ENCODE assay signal across 1 cellular context in genomic region chr4:102827674-102828496, GRCh38.
TF ChIP-seq lines count a peak whose summit lies in the region.

No MANE protein-coding gene starts in this region.

TF ChIP-seq in HepG2, 621 proteins besides CTCF, POLR2A, EP300 and RAD21 (continued from another document and continues in another):
- TF ChIP-seq, protein P1, sequence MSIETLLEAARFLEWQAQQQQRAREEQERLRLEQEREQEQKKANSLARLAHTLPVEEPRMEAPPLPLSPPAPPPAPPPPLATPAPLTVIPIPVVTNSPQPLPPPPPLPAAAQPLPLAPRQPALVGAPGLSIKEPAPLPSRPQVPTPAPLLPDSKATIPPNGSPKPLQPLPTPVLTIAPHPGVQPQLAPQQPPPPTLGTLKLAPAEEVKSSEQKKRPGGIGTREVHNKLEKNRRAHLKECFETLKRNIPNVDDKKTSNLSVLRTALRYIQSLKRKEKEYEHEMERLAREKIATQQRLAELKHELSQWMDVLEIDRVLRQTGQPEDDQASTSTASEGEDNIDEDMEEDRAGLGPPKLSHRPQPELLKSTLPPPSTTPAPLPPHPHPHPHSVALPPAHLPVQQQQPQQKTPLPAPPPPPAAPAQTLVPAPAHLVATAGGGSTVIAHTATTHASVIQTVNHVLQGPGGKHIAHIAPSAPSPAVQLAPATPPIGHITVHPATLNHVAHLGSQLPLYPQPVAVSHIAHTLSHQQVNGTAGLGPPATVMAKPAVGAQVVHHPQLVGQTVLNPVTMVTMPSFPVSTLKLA (IDR thresholded peaks at IDR 0.05) = peak; percentile 48
- TF ChIP-seq SRSF4 (IDR thresholded peaks at IDR 0.05; ENCODE audit: low read depth, low read length, poor library complexity, severe bottlenecking) (no peak), ZNF773 (CRISPR knock-in tag; IDR thresholded peaks at IDR 0.05; ENCODE audit: borderline replicate concordance) (no peak), KMT2B (CRISPR knock-in tag; IDR thresholded peaks at IDR 0.05) (no peak; the same call in 1 of the 2 replicates), FOXC1 (CRISPR knock-in tag; IDR thresholded peaks at IDR 0.05; ENCODE audit: borderline replicate concordance) (peak; percentile 75; the same call in 1 of the 2 replicates), TCF12 (IDR thresholded peaks at IDR 0.05) (no peak), TCF12 (CRISPR knock-in tag; IDR thresholded peaks at IDR 0.05) (peak; percentile 79; the same call in 1 of the 2 replicates), HMG20B (CRISPR knock-in tag; conservative IDR thresholded peaks at IDR 0.05) (peak; percentile 27; the same call in 1 of the 2 replicates), ZNF564 (CRISPR knock-in tag; IDR thresholded peaks at IDR 0.05) (0 out of 2 replicates have a peak, but pooled peaks have one; percentile 59), PHB2 (IDR thresholded peaks at IDR 0.05; ENCODE audit: partially characterized antibody) (no peak), FOXA1 (IDR thresholded peaks at IDR 0.05) (no peak), FOXA1 (CRISPR knock-in tag; IDR thresholded peaks at IDR 0.05) (peak; percentile 38; the same call in 1 of the 2 replicates), PRMT3 (CRISPR knock-in tag; IDR thresholded peaks at IDR 0.05; ENCODE audit: borderline replicate concordance, low read depth) (peak; percentile 93; the same call in 1 of the 2 replicates), ZNF552 (CRISPR knock-in tag; IDR thresholded peaks at IDR 0.05; ENCODE audit: borderline replicate concordance) (no peak; the same call in 1 of the 2 replicates), KLF13 (CRISPR knock-in tag; IDR thresholded peaks at IDR 0.05) (no peak), JUNB (CRISPR knock-in tag; IDR thresholded peaks at IDR 0.05; ENCODE audit: borderline replicate concordance) (no peak), ZNF136 (CRISPR knock-in tag; IDR thresholded peaks at IDR 0.05; ENCODE audit: low read depth) (peak; percentile 12; the same call in 1 of the 2 replicates), RELA (CRISPR knock-in tag; IDR thresholded peaks at IDR 0.05) (0 out of 2 replicates have a peak, but pooled peaks have one; percentile 44), YEATS2 (CRISPR knock-in tag; IDR thresholded peaks at IDR 0.05; ENCODE audit: borderline replicate concordance) (peak; percentile 91; the same call in 1 of the 2 replicates), POLR2AphosphoS2 (IDR thresholded peaks at IDR 0.05; ENCODE audit: low read depth, low read length) (peak; percentile 65; the same call in 1 of the 2 replicates), ISL2 (CRISPR knock-in tag; IDR thresholded peaks at IDR 0.05) (peak; percentile 69; the same call in 1 of the 2 replicates), ZNF800 (CRISPR knock-in tag; IDR thresholded peaks at IDR 0.05) (no peak), ZNF83 (CRISPR knock-in tag; IDR thresholded peaks at IDR 0.05; ENCODE audit: borderline replicate concordance) (0 out of 2 replicates have a peak, but pooled peaks have one; percentile 23), ARID2 (CRISPR knock-in tag; IDR thresholded peaks at IDR 0.05; ENCODE audit: borderline replicate concordance) (peak; percentile 75; the same call in 1 of the 2 replicates), SALL1 (CRISPR knock-in tag; IDR thresholded peaks at IDR 0.05) (peak; percentile 82), SMC3 (IDR thresholded peaks at IDR 0.05; ENCODE audit: low read length) (no peak), NFRKB (IDR thresholded peaks at IDR 0.05) (no peak; the same call in 1 of the 2 replicates), ZNF484 (CRISPR knock-in tag; IDR thresholded peaks at IDR 0.05; ENCODE audit: borderline replicate concordance, low read depth) (no peak), MAFF (IDR thresholded peaks at IDR 0.05; ENCODE audit: low read depth, low read length) (0 out of 2 replicates have a peak, but pooled peaks have one; percentile 17), SRF (IDR thresholded peaks at IDR 0.05; ENCODE audit: low read depth, low read length) (peak; percentile 21; the same call in 1 of the 2 replicates), TBX3 (IDR thresholded peaks at IDR 0.05; ENCODE audit: borderline replicate concordance) (peak; percentile 84), ZNF546 (CRISPR knock-in tag; conservative IDR thresholded peaks at IDR 0.05) (no peak; the same call in none of the 2 replicates), GPBP1L1 (CRISPR knock-in tag; IDR thresholded peaks at IDR 0.05) (no peak), DRAP1 (CRISPR knock-in tag; IDR thresholded peaks at IDR 0.05) (peak; percentile 73), HIC2 (CRISPR knock-in tag; IDR thresholded peaks at IDR 0.05; ENCODE audit: low read depth) (no peak), RBAK (CRISPR knock-in tag; IDR thresholded peaks at IDR 0.05) (no peak), HOXA5 (CRISPR knock-in tag; IDR thresholded peaks at IDR 0.05) (peak; percentile 60), EZH2 (conservative IDR thresholded peaks at IDR 0.05; ENCODE audit: low read depth, low read length) (no peak), HMG20A (CRISPR knock-in tag; IDR thresholded peaks at IDR 0.05; ENCODE audit: borderline replicate concordance) (peak; percentile 23; the same call in 1 of the 2 replicates), KLF12 (CRISPR knock-in tag; IDR thresholded peaks at IDR 0.05; ENCODE audit: borderline replicate concordance) (no peak; the same call in 1 of the 2 replicates)
- TF ChIP-seq, protein P2, sequence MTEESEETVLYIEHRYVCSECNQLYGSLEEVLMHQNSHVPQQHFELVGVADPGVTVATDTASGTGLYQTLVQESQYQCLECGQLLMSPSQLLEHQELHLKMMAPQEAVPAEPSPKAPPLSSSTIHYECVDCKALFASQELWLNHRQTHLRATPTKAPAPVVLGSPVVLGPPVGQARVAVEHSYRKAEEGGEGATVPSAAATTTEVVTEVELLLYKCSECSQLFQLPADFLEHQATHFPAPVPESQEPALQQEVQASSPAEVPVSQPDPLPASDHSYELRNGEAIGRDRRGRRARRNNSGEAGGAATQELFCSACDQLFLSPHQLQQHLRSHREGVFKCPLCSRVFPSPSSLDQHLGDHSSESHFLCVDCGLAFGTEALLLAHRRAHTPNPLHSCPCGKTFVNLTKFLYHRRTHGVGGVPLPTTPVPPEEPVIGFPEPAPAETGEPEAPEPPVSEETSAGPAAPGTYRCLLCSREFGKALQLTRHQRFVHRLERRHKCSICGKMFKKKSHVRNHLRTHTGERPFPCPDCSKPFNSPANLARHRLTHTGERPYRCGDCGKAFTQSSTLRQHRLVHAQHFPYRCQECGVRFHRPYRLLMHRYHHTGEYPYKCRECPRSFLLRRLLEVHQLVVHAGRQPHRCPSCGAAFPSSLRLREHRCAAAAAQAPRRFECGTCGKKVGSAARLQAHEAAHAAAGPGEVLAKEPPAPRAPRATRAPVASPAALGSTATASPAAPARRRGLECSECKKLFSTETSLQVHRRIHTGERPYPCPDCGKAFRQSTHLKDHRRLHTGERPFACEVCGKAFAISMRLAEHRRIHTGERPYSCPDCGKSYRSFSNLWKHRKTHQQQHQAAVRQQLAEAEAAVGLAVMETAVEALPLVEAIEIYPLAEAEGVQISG (CRISPR knock-in tag; IDR thresholded peaks at IDR 0.05) = peak; percentile 78
- TF ChIP-seq, protein P3, sequence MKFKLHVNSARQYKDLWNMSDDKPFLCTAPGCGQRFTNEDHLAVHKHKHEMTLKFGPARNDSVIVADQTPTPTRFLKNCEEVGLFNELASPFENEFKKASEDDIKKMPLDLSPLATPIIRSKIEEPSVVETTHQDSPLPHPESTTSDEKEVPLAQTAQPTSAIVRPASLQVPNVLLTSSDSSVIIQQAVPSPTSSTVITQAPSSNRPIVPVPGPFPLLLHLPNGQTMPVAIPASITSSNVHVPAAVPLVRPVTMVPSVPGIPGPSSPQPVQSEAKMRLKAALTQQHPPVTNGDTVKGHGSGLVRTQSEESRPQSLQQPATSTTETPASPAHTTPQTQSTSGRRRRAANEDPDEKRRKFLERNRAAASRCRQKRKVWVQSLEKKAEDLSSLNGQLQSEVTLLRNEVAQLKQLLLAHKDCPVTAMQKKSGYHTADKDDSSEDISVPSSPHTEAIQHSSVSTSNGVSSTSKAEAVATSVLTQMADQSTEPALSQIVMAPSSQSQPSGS (CRISPR knock-in tag; IDR thresholded peaks at IDR 0.05) = peak; percentile 59; the same call in 1 of the 2 replicates
- TF ChIP-seq, protein P4, sequence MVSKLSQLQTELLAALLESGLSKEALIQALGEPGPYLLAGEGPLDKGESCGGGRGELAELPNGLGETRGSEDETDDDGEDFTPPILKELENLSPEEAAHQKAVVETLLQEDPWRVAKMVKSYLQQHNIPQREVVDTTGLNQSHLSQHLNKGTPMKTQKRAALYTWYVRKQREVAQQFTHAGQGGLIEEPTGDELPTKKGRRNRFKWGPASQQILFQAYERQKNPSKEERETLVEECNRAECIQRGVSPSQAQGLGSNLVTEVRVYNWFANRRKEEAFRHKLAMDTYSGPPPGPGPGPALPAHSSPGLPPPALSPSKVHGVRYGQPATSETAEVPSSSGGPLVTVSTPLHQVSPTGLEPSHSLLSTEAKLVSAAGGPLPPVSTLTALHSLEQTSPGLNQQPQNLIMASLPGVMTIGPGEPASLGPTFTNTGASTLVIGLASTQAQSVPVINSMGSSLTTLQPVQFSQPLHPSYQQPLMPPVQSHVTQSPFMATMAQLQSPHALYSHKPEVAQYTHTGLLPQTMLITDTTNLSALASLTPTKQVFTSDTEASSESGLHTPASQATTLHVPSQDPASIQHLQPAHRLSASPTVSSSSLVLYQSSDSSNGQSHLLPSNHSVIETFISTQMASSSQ (IDR thresholded peaks at IDR 0.05; ENCODE audit: low read depth) = no peak; the same call in 1 of the 2 replicates
- TF ChIP-seq, protein P4 (CRISPR knock-in tag; IDR thresholded peaks at IDR 0.05; ENCODE audit: borderline replicate concordance) = peak; percentile 38; the same call in 1 of the 2 replicates
- TF ChIP-seq, protein P5, sequence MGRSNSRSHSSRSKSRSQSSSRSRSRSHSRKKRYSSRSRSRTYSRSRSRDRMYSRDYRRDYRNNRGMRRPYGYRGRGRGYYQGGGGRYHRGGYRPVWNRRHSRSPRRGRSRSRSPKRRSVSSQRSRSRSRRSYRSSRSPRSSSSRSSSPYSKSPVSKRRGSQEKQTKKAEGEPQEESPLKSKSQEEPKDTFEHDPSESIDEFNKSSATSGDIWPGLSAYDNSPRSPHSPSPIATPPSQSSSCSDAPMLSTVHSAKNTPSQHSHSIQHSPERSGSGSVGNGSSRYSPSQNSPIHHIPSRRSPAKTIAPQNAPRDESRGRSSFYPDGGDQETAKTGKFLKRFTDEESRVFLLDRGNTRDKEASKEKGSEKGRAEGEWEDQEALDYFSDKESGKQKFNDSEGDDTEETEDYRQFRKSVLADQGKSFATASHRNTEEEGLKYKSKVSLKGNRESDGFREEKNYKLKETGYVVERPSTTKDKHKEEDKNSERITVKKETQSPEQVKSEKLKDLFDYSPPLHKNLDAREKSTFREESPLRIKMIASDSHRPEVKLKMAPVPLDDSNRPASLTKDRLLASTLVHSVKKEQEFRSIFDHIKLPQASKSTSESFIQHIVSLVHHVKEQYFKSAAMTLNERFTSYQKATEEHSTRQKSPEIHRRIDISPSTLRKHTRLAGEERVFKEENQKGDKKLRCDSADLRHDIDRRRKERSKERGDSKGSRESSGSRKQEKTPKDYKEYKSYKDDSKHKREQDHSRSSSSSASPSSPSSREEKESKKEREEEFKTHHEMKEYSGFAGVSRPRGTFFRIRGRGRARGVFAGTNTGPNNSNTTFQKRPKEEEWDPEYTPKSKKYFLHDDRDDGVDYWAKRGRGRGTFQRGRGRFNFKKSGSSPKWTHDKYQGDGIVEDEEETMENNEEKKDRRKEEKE (IDR thresholded peaks at IDR 0.05) = no peak
